Comparison of ENCODE assay signal across 1 cellular context in genomic region chr18:46338213-46338612, GRCh38.
TF ChIP-seq lines count a peak whose summit lies in the region.

No MANE protein-coding gene starts in this region.

TF ChIP-seq in HepG2, 621 proteins besides CTCF, POLR2A, EP300 and RAD21 (continued from another document):
- TF ChIP-seq ATF6 (CRISPR knock-in tag; conservative IDR thresholded peaks at IDR 0.05) = no peak
